Comparison of ENCODE assay signal across 34 cellular contexts in genomic region chr1:1463312-1463711, GRCh38. TPM values are rescaled to one million over a fixed set of nuclear protein-coding genes. Genes with fewer than 3 reads are reported as not detected.
"Had no signal": no experiment of that assay in that cellular context is flagged by ENCODE, and none has a peak within 500 bp of the region (broad histone marks: within the 10 kb centered on the region; RNA-seq: fewer than 3 reads in every experiment).

No MANE protein-coding gene starts in this region.

- H3K4me3 ChIP-seq: MG63, SJSA1 had no signal

- H3K36me3 ChIP-seq: brain microvascular endothelial cell, MG63, SJSA1, WERI-Rb-1 had no signal

- H3K9ac ChIP-seq: SK-N-SH had no signal

- H3K9me3 ChIP-seq: MG63, SJSA1, SK-N-SH had no signal

- H3K27ac ChIP-seq: brain microvascular endothelial cell, SJSA1, WERI-Rb-1 had no signal

- DNase-seq: activated CD4-positive, alpha-beta memory T cell treated with anti-CD3 and anti-CD28 coated beads, Interleukin-2, amount 10 ng/mL, durations not matched to agents 7 days and 5 days; activated CD4-positive, alpha-beta T cell treated with anti-CD3 and anti-CD28 coated beads for 1 hour; activated CD4-positive, alpha-beta T cell treated with anti-CD3 and anti-CD28 coated beads for 48 hours; activated CD4-positive, CD25-positive, alpha-beta regulatory T cell; activated CD8-positive, alpha-beta memory T cell treated with anti-CD3 and anti-CD28 coated beads for 24 hours; activated CD8-positive, alpha-beta memory T cell treated with anti-CD3 and anti-CD28 coated beads, Interleukin-2, amount 10 ng/mL, durations not matched to agents 7 days and 5 days; activated CD8-positive, alpha-beta memory T cell treated with anti-CD3 and anti-CD28 coated beads, Interleukin-2, amount 50 U/mL, for 48 hours; activated effector memory CD4-positive, alpha-beta T cell treated with Interleukin-2 at 50 U/mL for 16 hours; activated naive CD4-positive, alpha-beta T cell treated with anti-CD3 and anti-CD28 coated beads, Interleukin-2, amount 10 ng/mL, durations not matched to agents 7 days and 5 days; activated naive CD8-positive, alpha-beta T cell treated with anti-CD3 and anti-CD28 coated beads, Interleukin-2, amount 50 U/mL, for 24 hours; activated T-cell treated with anti-CD3 and anti-CD28 coated beads, Interleukin-2, amount 50 U/mL, for 48 hours; anterior cingulate cortex; brain microvascular endothelial cell; central memory CD4-positive, alpha-beta T cell; Kasumi-1; KG1; MG63; MV-4-11; NCI-H1092; NCI-H1436 treated with DMSO at 0.1 percent for 48 hours; NCI-H1694 treated with DMSO at 0.1 percent for 48 hours; NCI-H2029; NCI-H345; NCI-H526; NCI-H748 treated with DMSO at 0.1 percent for 48 hours; SHP77 treated with DMSO at 0.1 percent for 48 hours; SK-N-SH; T-cell; T-helper 2 cell; T-helper 9 cell; WERI-Rb-1 had no signal

- H3K27me3 ChIP-seq: brain microvascular endothelial cell, MG63 had no signal

- H3K4me2 ChIP-seq: SK-N-SH had no signal

- H3K4me1 ChIP-seq: SJSA1 had no signal

RNA-seq across cellular contexts. Expression of gene ATAD3C, which starts 13.8 kb away (rescaled TPM):
- total RNA-seq: cerebellum, RPMI7951, SJSA1 had no signal

RNA-seq across cellular contexts. Expression of gene ANKRD65, which starts 42.2 kb away (rescaled TPM):
- total RNA-seq: activated CD4-positive, alpha-beta memory T cell treated with anti-CD3 and anti-CD28 coated beads, Interleukin-2, amount 10 ng/mL, durations not matched to agents 7 days and 5 days; activated CD8-positive, alpha-beta memory T cell treated with anti-CD3 and anti-CD28 coated beads, Interleukin-2, amount 10 ng/mL, durations not matched to agents 7 days and 5 days; RPMI7951; SJSA1 had no signal
